8 cellular contexts compared by ENCODE assay signal in the genomic region with DNA sequence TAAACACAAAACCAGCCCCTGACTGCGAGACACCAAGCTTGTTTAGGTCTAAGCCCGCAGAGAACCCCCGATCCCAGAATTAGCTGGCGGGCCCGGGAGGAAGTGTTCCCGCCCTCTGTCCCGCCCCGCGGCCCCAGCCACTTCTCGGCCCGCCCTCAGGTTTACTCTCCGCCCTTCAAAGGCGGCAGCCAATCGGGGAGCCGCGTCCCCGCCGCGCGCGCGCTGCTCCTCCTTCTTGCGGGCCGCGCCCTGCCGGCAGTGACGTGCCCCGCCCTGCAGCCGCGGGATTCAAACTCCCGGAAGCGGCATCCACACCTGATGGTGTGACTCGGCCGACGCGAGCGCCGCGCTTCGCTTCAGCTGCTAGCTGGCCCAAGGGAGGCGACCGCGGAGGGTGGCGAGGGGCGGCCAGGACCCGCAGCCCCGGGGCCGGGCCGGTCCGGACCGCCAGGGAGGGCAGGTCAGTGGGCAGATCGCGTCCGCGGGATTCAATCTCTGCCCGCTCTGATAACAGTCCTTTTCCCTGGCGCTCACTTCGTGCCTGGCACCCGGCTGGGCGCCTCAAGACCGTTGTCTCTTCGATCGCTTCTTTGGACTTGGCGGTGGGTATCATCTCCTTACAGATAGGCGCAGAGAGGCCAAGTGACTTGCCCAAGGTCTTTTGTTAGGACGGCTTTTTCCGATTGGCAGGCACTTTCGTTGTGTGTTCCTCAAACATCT. TPM values are rescaled to one million over a fixed set of nuclear protein-coding genes. Genes with fewer than 3 reads are reported as not detected.
DNase-seq lines count a peak whose midpoint lies in the region; TF ChIP-seq lines count a peak whose summit lies in the region.

A gene (plus strand): TSS at position 291 of the 720 bp plus-strand sequence. CDS start 3,440 bp downstream, outside the sequence.

- H3K27ac Mint-ChIP-seq in neural progenitor cell = peak within 1 kb of the TSS; percentile 87

- H3K4me1 Mint-ChIP-seq in neural progenitor cell = peaks cover 33% of the 10 kb centered on the region

- no peaks in the 10 kb centered on the region for H3K9me3 Mint-ChIP-seq in neural progenitor cell

- in situ Hi-C loops in HAP-1 (cut with MboI; ENCODE audit: low sequenced_read_pairs) = loop anchor here (25.0 kb wide), 2 partner anchors 409 to 609 kb away; no protein-coding TSS in a partner anchor

- DNase-seq in HAP-1 (ENCODE audit: low spot score in 2 of 2) (peak; percentile 94 to 96), MM.1S (peak; percentile 95), SHP77 treated with DMSO at 0.1 percent for 48 hours (lab: John Stamatoyannopoulos, UW) (peak; percentile 86), fibroblast of villous mesenchyme (ENCODE audit: low read depth) (peak; percentile 93), neural progenitor cell (ENCODE audit: low spot score) (peak; percentile 98)
- peak; percentile 96 for DNase-seq in activated effector memory CD4-positive, alpha-beta T cell treated with Interleukin-2 at 50 U/mL for 16 hours

- H3K4me1 ChIP-seq in ES-I3 (ENCODE audit: insufficient read depth, low read length) (0 out of 2 replicates have a peak, but pooled peaks cover 8% of the 10 kb centered on the region), HAP-1 (peaks cover 20% of the 10 kb centered on the region), MM.1S (ENCODE audit: low read length) (no peaks in the 10 kb centered on the region), neural progenitor cell (peaks cover 10% of the 10 kb centered on the region), stomach smooth muscle (ENCODE audit: control insufficient read depth, insufficient read depth, low read length) (peaks cover 8% of the 10 kb centered on the region)

- no peaks in the 10 kb centered on the region; the same call in 1 of the 2 replicates for H3K36me3 ChIP-seq in ES-I3 (ENCODE audit: insufficient read depth, low read length)
- peaks cover 14% of the 10 kb centered on the region for H3K36me3 ChIP-seq in HAP-1 (replicated peaks)
- H3K36me3 ChIP-seq in MM.1S (replicated peaks; ENCODE audit: insufficient read depth, low read length) = no peaks in the 10 kb centered on the region
- H3K36me3 ChIP-seq in neural progenitor cell = no peaks in the 10 kb centered on the region
- H3K36me3 ChIP-seq in stomach smooth muscle (ENCODE audit: control insufficient read depth in 2 of 2, insufficient read depth in 2 of 2, low read length in 2 of 2) = no peaks in the 10 kb centered on the region

- H3K9ac ChIP-seq in ES-I3 (ENCODE audit: low read depth, low read length) = peak within 1 kb of the TSS; percentile 94
- H3K9ac ChIP-seq in MM.1S (ENCODE audit: low read length) = peak within 1 kb of the TSS; percentile 64
- H3K9ac ChIP-seq in neural progenitor cell = no peak within 1 kb of the TSS
- H3K9ac ChIP-seq in stomach smooth muscle (ENCODE audit: low read length in 2 of 2) = peak within 1 kb of the TSS; percentile 57 to 68

- H3K9me2 ChIP-seq in MM.1S (replicated peaks; ENCODE audit: insufficient read depth, low read length) = no peaks in the 10 kb centered on the region

- H3F3A ChIP-seq in MM.1S (ENCODE audit: insufficient read depth, low read length) = no peaks in the 10 kb centered on the region
- peaks cover 15% of the 10 kb centered on the region for H3F3A ChIP-seq in neural progenitor cell (ENCODE audit: low read depth)

- H3K4me3 Mint-ChIP-seq in neural progenitor cell = peak within 1 kb of the TSS; percentile 93

- peaks cover 25% of the 10 kb centered on the region for H3K79me2 ChIP-seq in MM.1S (ENCODE audit: low read length)
- peaks cover 49% of the 10 kb centered on the region for H3K79me2 ChIP-seq in neural progenitor cell (ENCODE audit: low read depth)

- H3K4me3 ChIP-seq in HAP-1 (peak within 1 kb of the TSS; percentile 76), MM.1S (ENCODE audit: low read length) (peak within 1 kb of the TSS; percentile 88), fibroblast of villous mesenchyme (ENCODE audit: low read depth, low read length) (peak within 1 kb of the TSS; percentile 85), neural progenitor cell (peak within 1 kb of the TSS; percentile 76), stomach smooth muscle (ENCODE audit: low read length in 2 of 2) (peak within 1 kb of the TSS; percentile 89 to 97)

- peak within 1 kb of the TSS; percentile 99 for H2AFZ ChIP-seq in MM.1S (ENCODE audit: low read length)
- peak within 1 kb of the TSS; percentile 85 for H2AFZ ChIP-seq in neural progenitor cell (replicated peaks)

- H3K27me3 ChIP-seq in HAP-1 (ENCODE audit: low read depth) (no peaks in the 10 kb centered on the region), MM.1S (replicated peaks; ENCODE audit: insufficient read depth, low read length) (no peaks in the 10 kb centered on the region), neural progenitor cell (peaks cover 14% of the 10 kb centered on the region), stomach smooth muscle (ENCODE audit: control insufficient read depth in 1 of 2, insufficient read depth in 2 of 2, low read length in 2 of 2) (no peaks in the 10 kb centered on the region)

- H3K27me3 Mint-ChIP-seq in neural progenitor cell (ENCODE audit: insufficient read depth, low read depth) = no peaks in the 10 kb centered on the region

- H4K20me1 ChIP-seq in MM.1S (ENCODE audit: insufficient read depth, low read length) (no peaks in the 10 kb centered on the region), neural progenitor cell (ENCODE audit: low read depth) (no peaks in the 10 kb centered on the region)

- no peaks in the 10 kb centered on the region for H3K9me3 ChIP-seq in ES-I3 (ENCODE audit: control insufficient read depth, insufficient read depth, low read length)
- no peaks in the 10 kb centered on the region for H3K9me3 ChIP-seq in HAP-1
- no peaks in the 10 kb centered on the region for H3K9me3 ChIP-seq in MM.1S (replicated peaks; ENCODE audit: insufficient read depth, low read length)
- H3K9me3 ChIP-seq in neural progenitor cell (ENCODE audit: low read depth) = no peaks in the 10 kb centered on the region
- H3K9me3 ChIP-seq in stomach smooth muscle (ENCODE audit: control insufficient read depth in 2 of 2, low read length in 2 of 2) = no peaks in the 10 kb centered on the region

- H3K4me2 ChIP-seq in MM.1S (ENCODE audit: low read depth, low read length) (peak within 1 kb of the TSS; percentile 85), neural progenitor cell (peak within 1 kb of the TSS; percentile 77)

- H3K36me3 Mint-ChIP-seq in neural progenitor cell = peaks cover 10% of the 10 kb centered on the region

- TF ChIP-seq CTCF in MM.1S (IDR thresholded peaks at IDR 0.05; ENCODE audit: low read length) = no peak
- no peak for TF ChIP-seq CTCF in fibroblast of villous mesenchyme (IDR thresholded peaks at IDR 0.05; ENCODE audit: insufficient read depth, low read depth, low read length)
- no peak for TF ChIP-seq CTCF in neural progenitor cell (IDR thresholded peaks at IDR 0.05)

- H3K27ac ChIP-seq in MM.1S (ENCODE audit: low read length) (peak within 1 kb of the TSS; percentile 26; the same call in 1 of the 2 replicates), neural progenitor cell (no peak within 1 kb of the TSS), stomach smooth muscle (ENCODE audit: low read length) (no peak within 1 kb of the TSS)

RNA-seq across cellular contexts. Expression of the gene that starts here (rescaled TPM):
- total RNA-seq in fibroblast of villous mesenchyme = 20.0 and 35.0 TPM in 2 replicates
- 36.8 and 57.7 TPM in 2 replicates for total RNA-seq in neural progenitor cell (ENCODE audit: low replicate concordance)
